31 cellular contexts compared by ENCODE assay signal in genomic region chr2:11559066-11559785, GRCh38. TPM values are rescaled to one million over a fixed set of nuclear protein-coding genes. Genes with fewer than 3 reads are reported as not detected.
A peak's percentile ranks its signal among the peaks of the same experiment; 100 is the strongest.
DNase-seq lines count a peak whose midpoint lies in the region; FAIRE-seq and TF ChIP-seq lines count a peak whose summit lies in the region.
"Had no signal": no experiment of that assay in that cellular context is flagged by ENCODE, and none has a peak within 500 bp of the region (broad histone marks: within the 10 kb centered on the region; RNA-seq: fewer than 3 reads in every experiment).

No MANE protein-coding gene starts in this region.

- H3K9me2 ChIP-seq in Loucy (replicated peaks; ENCODE audit: low read depth, low read length) = no peaks in the 10 kb centered on the region

- H3K4me1 ChIP-seq in Loucy (ENCODE audit: insufficient read depth, low read length, poor library complexity, severe bottlenecking) (peaks cover 49% of the 10 kb centered on the region), H1 (replicated peaks in 1 of 4; ENCODE audit: control insufficient read depth in 3 of 4, insufficient read depth in 4 of 4, low read length in 3 of 4) (peaks cover 0 to 6% (median 1%) of the 10 kb centered on the region in 4 experiments; a peak in 3 of 7 replicates), testis (peaks cover 23% of the 10 kb centered on the region)
- H3K4me1 ChIP-seq: transverse colon had no signal

- peak overlapping the region; percentile 72 for H3K27ac Mint-ChIP-seq in neural crest cell (ENCODE audit: unreplicated experiment)
- H3K27ac Mint-ChIP-seq: activated CD4-positive, alpha-beta memory T cell treated with anti-CD3 and anti-CD28 coated beads, Interleukin-2, amount 10 ng/mL, durations not matched to agents 7 days and 5 days; activated naive CD4-positive, alpha-beta T cell treated with anti-CD3 and anti-CD28 coated beads, Interleukin-2, amount 50 U/mL, for 72 hours; HFFc6; nephron; T-helper 17 cell had no signal

- H3K23ac ChIP-seq in H1 (ENCODE audit: insufficient read length) = no peak overlapping the region

- H3K4ac ChIP-seq in H1 (replicated peaks; ENCODE audit: insufficient read length, low read depth, low read length) = no peak overlapping the region

- TF ChIP-seq CTCF in Loucy (conservative IDR thresholded peaks at IDR 0.05; ENCODE audit: low read length) (no peak), H1 (IDR thresholded peaks at IDR 0.05; ENCODE audit: control extremely low read depth in 1 of 3, insufficient read depth in 1 of 3, low read depth in 1 of 3, low read length in 3 of 3) (no peak), neural crest cell (conservative IDR thresholded peaks at IDR 0.05) (no peak), testis (IDR thresholded peaks at IDR 0.05) (no peak)

- peaks cover 74% of the 10 kb centered on the region for H3K4me1 Mint-ChIP-seq in neural crest cell
- H3K4me1 Mint-ChIP-seq: nephron had no signal

- H3K9ac ChIP-seq in Loucy (ENCODE audit: low read depth, low read length, poor library complexity, severe bottlenecking) = no peak overlapping the region
- no peak overlapping the region for H3K9ac ChIP-seq in H1 (replicated peaks in 1 of 4; ENCODE audit: extremely low read depth in 1 of 4, low read depth in 3 of 4, low read length in 3 of 4)
- H3K9ac ChIP-seq: BLaER1, parathyroid adenoma had no signal

- no peak for DNase-seq in H1 (ENCODE audit: low read depth in 1 of 2, low spot score in 2 of 2)
- DNase-seq in neural crest cell (ENCODE audit: low read depth, low spot score) = no peak
- peak; percentile 12 for DNase-seq in testis
- DNase-seq in stimulated activated naive CD4-positive, alpha-beta T cell (lab: John Stamatoyannopoulos, UW) = no peak
- DNase-seq in GM12892 (ENCODE audit: insufficient read length) = no peak
- DNase-seq in NCI-H2227 (lab: John Stamatoyannopoulos, UW; ENCODE audit: unreplicated experiment) = no peak
- DNase-seq: activated CD4-positive, alpha-beta memory T cell treated with anti-CD3 and anti-CD28 coated beads, Interleukin-2, amount 10 ng/mL, durations not matched to agents 7 days and 5 days; activated CD4-positive, CD25-positive, alpha-beta regulatory T cell treated with anti-CD3 and anti-CD28 coated beads, Interleukin-2, amount 50 U/mL, for 72 hours; amygdala; brain microvascular endothelial cell; HFFc6; hippocampal formation; KG1; left cardiac atrium; MG63; NCI-H1105; NCI-H226; NCI-H526 treated with DMSO at 0.1 percent for 48 hours; NK-92 treated with Interleukin-12 subunit alpha and Interleukin-12 subunit beta, amount 100 ng/mL, for 24 hours; right cardiac atrium; stimulated activated CD4-positive, alpha-beta T cell treated with anti-CD3 and anti-CD28 coated beads, Interleukin-12 subunit alpha, Interleukin-12 subunit beta, amount 100 ng/mL, for 4 hours; stimulated activated CD4-positive, alpha-beta T cell treated with anti-CD3 and anti-CD28 coated beads, Interleukin-2, amount 100 ng/mL, for 48 hours; T-helper 17 cell; transverse colon had no signal

- no peaks in the 10 kb centered on the region for H3K27me3 Mint-ChIP-seq in neural crest cell (ENCODE audit: low read depth)

- H3K79me2 ChIP-seq in Loucy (ENCODE audit: insufficient read depth, low read length) (no peaks in the 10 kb centered on the region), H1 (ENCODE audit: control insufficient read depth in 1 of 2, insufficient read depth in 2 of 2, low read length in 2 of 2) (no peaks in the 10 kb centered on the region)
- H3K79me2 ChIP-seq: parathyroid adenoma had no signal

- FAIRE-seq in H1 (lab: Jason Lieb, UNC) (no peak), GM12892 (lab: Jason Lieb, UNC) (no peak)
- FAIRE-seq: HTR-8/SVneo had no signal

- no peak overlapping the region for H3K27ac ChIP-seq in H1 (ENCODE audit: low read depth, low read length)
- H3K27ac ChIP-seq in testis = peak overlapping the region in 1 of 2 donors; percentile 67
- H3K27ac ChIP-seq: BLaER1, brain microvascular endothelial cell, parathyroid adenoma, transverse colon had no signal

- 91% methylated on average over 18 of the region's 18 CpGs; no CpG with 5 or more reads in 1 of the 2 experiments for WGBS in H1 (ENCODE audit: extremely low coverage in 1 of 2, insufficient coverage in 1 of 2, insufficient read length in 1 of 2, insufficient replicate concordance in 2 of 2, low coverage in 1 of 2, low lambda C conversion rate in 2 of 2, missing lambda C conversion rate in 1 of 2), 2 experiments
- 83% methylated on average over 18 of the region's 18 CpGs for WGBS in testis, 2 donors

- H3F3A ChIP-seq in Loucy (ENCODE audit: low read depth) = no peaks in the 10 kb centered on the region

- H3K56ac ChIP-seq in H1 (replicated peaks; ENCODE audit: insufficient read length, low read depth, low read length) = no peak overlapping the region

- no peak overlapping the region for H2BK120ac ChIP-seq in H1 (replicated peaks; ENCODE audit: low read depth, low read length)

- no peak overlapping the region for H2AFZ ChIP-seq in Loucy (ENCODE audit: low read length)
- no peak overlapping the region for H2AFZ ChIP-seq in H1 (ENCODE audit: low read length)
- H2AFZ ChIP-seq: GM23338 had no signal

- H3K4me3 ChIP-seq in Loucy (ENCODE audit: low read length, poor library complexity, severe bottlenecking) (peak overlapping the region; percentile 66), H1 (ENCODE audit: extremely low read depth in 1 of 4, insufficient read depth in 2 of 4, low read depth in 3 of 4, low read length in 4 of 4) (no peak overlapping the region), testis (no peak overlapping the region)
- H3K4me3 ChIP-seq: BLaER1, GM23338, transverse colon had no signal

- peaks cover 3% of the 10 kb centered on the region for H3K36me3 Mint-ChIP-seq in neural crest cell (ENCODE audit: low read depth)
- H3K36me3 Mint-ChIP-seq: activated naive CD4-positive, alpha-beta T cell treated with anti-CD3 and anti-CD28 coated beads, Interleukin-2, amount 50 U/mL, for 72 hours had no signal

- H3K9me3 ChIP-seq in Loucy (ENCODE audit: insufficient read depth, low read depth, low read length) = no peaks in the 10 kb centered on the region
- H3K9me3 ChIP-seq in H1 (ENCODE audit: insufficient read depth in 2 of 2, low read depth in 1 of 2, low read length in 1 of 2) = no peaks in the 10 kb centered on the region
- H3K9me3 ChIP-seq in testis = no peaks in the 10 kb centered on the region
- H3K9me3 ChIP-seq: BLaER1, MG63, transverse colon had no signal

- H3K4me3 Mint-ChIP-seq in neural crest cell = peak overlapping the region; percentile 5
- H3K4me3 Mint-ChIP-seq: activated CD4-positive, alpha-beta memory T cell treated with anti-CD3 and anti-CD28 coated beads, Interleukin-2, amount 10 ng/mL, durations not matched to agents 7 days and 5 days; GM23338; HFFc6; nephron; T-helper 17 cell had no signal

- H3K27me3 ChIP-seq in Loucy (ENCODE audit: insufficient read depth, low read length, poor library complexity, severe bottlenecking) = no peaks in the 10 kb centered on the region
- H3K27me3 ChIP-seq in H1 (replicated peaks in 1 of 4; ENCODE audit: control insufficient read depth in 3 of 4, extremely low read depth in 1 of 4, insufficient read depth in 3 of 4, low read length in 3 of 4) = no peaks in the 10 kb centered on the region
- no peaks in the 10 kb centered on the region for H3K27me3 ChIP-seq in testis
- H3K27me3 ChIP-seq: BLaER1, MG63 had no signal

- no peaks in the 10 kb centered on the region for H4K20me1 ChIP-seq in Loucy (ENCODE audit: insufficient read depth, low read length, poor library complexity, severe bottlenecking)
- peaks cover 0 to 4% of the 10 kb centered on the region in 2 experiments for H4K20me1 ChIP-seq in H1 (replicated peaks in 1 of 2; ENCODE audit: control insufficient read depth in 1 of 2, insufficient read depth in 2 of 2, low read length in 2 of 2)
- H4K20me1 ChIP-seq: BLaER1 had no signal

- no peaks in the 10 kb centered on the region for H3K23me2 ChIP-seq in H1 (ENCODE audit: low read depth, low read length)

- no peak for TF ChIP-seq EP300 in H1 (IDR thresholded peaks at IDR 0.05; ENCODE audit: borderline replicate concordance in 1 of 2, low read depth in 2 of 2, low read length in 2 of 2)

- no peak overlapping the region for H4K91ac ChIP-seq in H1 (replicated peaks; ENCODE audit: insufficient read length, low read length)

- no peak overlapping the region for H2AK5ac ChIP-seq in H1 (ENCODE audit: low read depth, low read length)

- peak overlapping the region; percentile 74 for H3K4me2 ChIP-seq in Loucy (ENCODE audit: low read depth, low read length, poor library complexity, severe bottlenecking)
- no peak overlapping the region for H3K4me2 ChIP-seq in H1 (ENCODE audit: insufficient read depth in 1 of 2, low read depth in 2 of 2, low read length in 2 of 2)
- H3K4me2 ChIP-seq: BLaER1, GM23338 had no signal

- no peak overlapping the region for H2BK12ac ChIP-seq in H1 (ENCODE audit: low read depth, low read length)

- no peak overlapping the region for H2BK5ac ChIP-seq in H1 (ENCODE audit: low read depth, low read length)

- no peak for TF ChIP-seq RAD21 in H1 (IDR thresholded peaks at IDR 0.05 in 1 of 2, conservative IDR thresholded peaks at IDR 0.05 in 1 of 2; ENCODE audit: low read depth in 2 of 2, low read length in 2 of 2)

- POLR2A ChIA-PET in H1 (lab: Charles Lee; ENCODE audit: partially characterized antibody) = interaction anchor here (1.5 to 2.0 kb wide), 2 partner anchors 11 to 19 kb away, joined by 3 to 5 read pairs; no protein-coding TSS in a partner anchor

- H2BK15ac ChIP-seq in H1 (ENCODE audit: low read length) = no peak overlapping the region

- peaks cover 5% of the 10 kb centered on the region for H3K79me1 ChIP-seq in H1 (ENCODE audit: low read depth, low read length)

- TF ChIP-seq POLR2A in H1 (IDR thresholded peaks at IDR 0.05; ENCODE audit: control extremely low read depth in 1 of 2, low read depth in 2 of 2, low read length in 2 of 2) = no peak
- no peak for TF ChIP-seq POLR2A in testis (IDR thresholded peaks at IDR 0.05)
- TF ChIP-seq POLR2A in GM12892 (IDR thresholded peaks at IDR 0.05; ENCODE audit: low read depth, low read length) = no peak

- no peak overlapping the region for H4K5ac ChIP-seq in H1 (ENCODE audit: insufficient read length, low read depth, low read length)

- intact Hi-C loops in testis (cut with DNase I; ENCODE audit: low total_unique reads) = no loop called here

- H3K14ac ChIP-seq in H1 (ENCODE audit: insufficient read length) = no peak overlapping the region

- H3K36me3 ChIP-seq in Loucy (ENCODE audit: insufficient read depth, low read length) (no peaks in the 10 kb centered on the region), H1 (ENCODE audit: control insufficient read depth in 2 of 4, insufficient read depth in 4 of 4, low read length in 3 of 4) (no peaks in the 10 kb centered on the region), testis (ENCODE audit: low read depth, missing control alignments) (no peaks in the 10 kb centered on the region)
- H3K36me3 ChIP-seq: BLaER1, brain microvascular endothelial cell, transverse colon had no signal

- H3K18ac ChIP-seq in H1 (ENCODE audit: extremely low read depth, low read length) = no peak overlapping the region

- no peaks in the 10 kb centered on the region for H3K9me3 Mint-ChIP-seq in neural crest cell
- H3K9me3 Mint-ChIP-seq: activated CD4-positive, alpha-beta memory T cell treated with anti-CD3 and anti-CD28 coated beads, Interleukin-2, amount 10 ng/mL, durations not matched to agents 7 days and 5 days; activated naive CD4-positive, alpha-beta T cell treated with anti-CD3 and anti-CD28 coated beads, Interleukin-2, amount 50 U/mL, for 72 hours; GM23338; HFFc6; nephron had no signal

- H2BK20ac ChIP-seq in H1 (ENCODE audit: low read length) = no peak overlapping the region

- CTCF ChIA-PET in H1 (lab: Charles Lee; ENCODE audit: partially characterized antibody) = interaction anchor here (0.6 to 21.3 kb wide), 10 partner anchors 9 to 426 kb away, joined by 3 to 275 read pairs (median 4); partner anchors contain the start of gene GREB1

- H4K8ac ChIP-seq in H1 (ENCODE audit: extremely low read depth, insufficient read depth, low read length) = peak overlapping the region; percentile 5; the same call in 1 of the 2 replicates

RNA-seq across cellular contexts. Expression of gene GREB1, which starts 25.4 kb away (rescaled TPM):
- total RNA-seq in H1 (2021; fragmentation: NEBNext Ultra II Directional; extraction: Animal tissue kit (Norgen Biotek cat#: 25700)) = 41.7 and 43.4 TPM in 2 replicates
- polyA plus RNA-seq in H1 (2011; rRNA removed) = 7.9 and 13.8 TPM in 2 replicates
- polyA plus RNA-seq in H1 (2011; cell fraction: cytosol; rRNA removed) = 9.9 TPM
- polyA plus RNA-seq in H1 (2011; cell fraction: nucleus; rRNA removed) = 22.7 TPM
- polyA plus RNA-seq in H1 (2012, experiment 1 of 2) = 14.3 to 18.0 TPM (median 16.3 TPM) in 4 replicates
- 8.5 TPM for polyA plus RNA-seq in H1 (2012, experiment 2 of 2)
- 16.9 TPM for polyA plus RNA-seq in H1 (2013, experiment 1 of 2)
- 15.7 TPM for polyA plus RNA-seq in H1 (2013, experiment 2 of 2)
- polyA minus RNA-seq in H1 (2011; rRNA and poly(A)+ RNA removed) = 23.1 and 26.4 TPM in 2 replicates
- 13.1 TPM for polyA minus RNA-seq in H1 (2011; cell fraction: cytosol; rRNA and poly(A)+ RNA removed)
- 21.8 TPM for polyA minus RNA-seq in H1 (2011; cell fraction: nucleus; rRNA and poly(A)+ RNA removed)
- total RNA-seq in neural crest cell = 132 and 143 TPM in 2 replicates
- total RNA-seq in testis = 100 to 1,000 TPM in 1 of 2 donors, 10 to 100 TPM in 1; 91.0 to 136 TPM
- 29.8 TPM for polyA plus RNA-seq in testis (ENCODE audit: insufficient read depth, low read depth, low replicate concordance)
- polyA plus RNA-seq in GM12892 (2012; ENCODE audit: missing spikeins) = 0.13 TPM
